8 cellular contexts compared by ENCODE assay signal in genomic region chr12:64696065-64696741, GRCh38.
A peak's percentile ranks its signal among the peaks of the same experiment; 100 is the strongest.
DNase-seq lines count a peak whose midpoint lies in the region; ATAC-seq, FAIRE-seq and TF ChIP-seq lines count a peak whose summit lies in the region.

No MANE protein-coding gene starts in this region.

- H3K27me3 Mint-ChIP-seq in T-helper 1 cell treated with Interleukin-12 subunit alpha and Interleukin-12 subunit beta and Interleukin-4 antibody, amounts not matched to agents 30 μg/mL and 1 μg/mL, for 36 hours (ENCODE audit: low read depth) = no peaks in the 10 kb centered on the region

- peaks cover 4% of the 10 kb centered on the region for H3K79me2 ChIP-seq in endothelial cell of umbilical vein (ENCODE audit: control insufficient read depth, insufficient read depth, low read length)

- no peak for ATAC-seq in GM19324 (IDR thresholded peaks at IDR 0.05; ENCODE audit: low FRiP score, unreplicated experiment)

- peaks cover 7 to 9% of the 10 kb centered on the region in 2 experiments for H3K36me3 ChIP-seq in endothelial cell of umbilical vein (ENCODE audit: control insufficient read depth in 2 of 2, extremely low read depth in 1 of 2, insufficient read depth in 2 of 2, low read length in 2 of 2)

- no TSS peak for BruUV-seq in endothelial cell of umbilical vein (replicated peaks; lab: Mats Ljungman, UMichigan)

- dilution Hi-C loops in endothelial cell of umbilical vein (cut with MboI; ENCODE audit: extremely low pct_ligation_motif_present, low sequenced_read_pairs) = no loop called here

- H3K9me3 Mint-ChIP-seq in T-helper 1 cell treated with Interleukin-12 subunit alpha and Interleukin-12 subunit beta and Interleukin-4 antibody, amounts not matched to agents 30 μg/mL and 1 μg/mL, for 36 hours = no peaks in the 10 kb centered on the region

- H3K36me3 Mint-ChIP-seq in T-helper 1 cell treated with Interleukin-12 subunit alpha and Interleukin-12 subunit beta and Interleukin-4 antibody, amounts not matched to agents 30 μg/mL and 1 μg/mL, for 36 hours (ENCODE audit: low read depth) = peaks cover 45% of the 10 kb centered on the region

- peak; percentile 6 to 16 for TF ChIP-seq CTCF in endothelial cell of umbilical vein (IDR thresholded peaks at IDR 0.05; ENCODE audit: extremely low read depth in 1 of 2, insufficient read depth in 1 of 2, low read depth in 1 of 2, low read length in 2 of 2)

- POLR2A ChIA-PET in endothelial cell of umbilical vein (lab: Charles Lee) = no interaction called here

- FAIRE-seq in endothelial cell of umbilical vein (lab: Jason Lieb, UNC) = peak; percentile 85

- H3K27ac ChIP-seq in endothelial cell of umbilical vein (ENCODE audit: insufficient read depth, low read depth, low read length) = no peak overlapping the region

- H3K4me1 Mint-ChIP-seq in T-helper 1 cell treated with Interleukin-12 subunit alpha and Interleukin-12 subunit beta and Interleukin-4 antibody, amounts not matched to agents 30 μg/mL and 1 μg/mL, for 36 hours (ENCODE audit: low read depth) = peaks cover 46% of the 10 kb centered on the region

- H3K4me3 Mint-ChIP-seq in T-helper 1 cell treated with Interleukin-12 subunit alpha and Interleukin-12 subunit beta and Interleukin-4 antibody, amounts not matched to agents 30 μg/mL and 1 μg/mL, for 36 hours = no peak overlapping the region

- CTCF ChIA-PET in endothelial cell of umbilical vein (lab: Charles Lee) = interaction anchor here (0.6 to 6.4 kb wide), 20 partner anchors 10 to 224 kb away, joined by 3 to 217 read pairs (median 4); partner anchors contain the start of gene RASSF3

- intact Hi-C loops in endothelial cell of umbilical vein (cut with micrococcal nuclease) = loop anchor here (2.0 to 5.0 kb wide), 2 partner anchors 77 to 424 kb away; no protein-coding TSS in a partner anchor

- H4K20me1 ChIP-seq in endothelial cell of umbilical vein (replicated peaks; ENCODE audit: control insufficient read depth, extremely low read depth, insufficient read depth, low read length) = no peaks in the 10 kb centered on the region

- no peak for TF ChIP-seq POLR2A in endothelial cell of umbilical vein (IDR thresholded peaks at IDR 0.05; ENCODE audit: low read depth, low read length)

- no peak overlapping the region for H3K9ac ChIP-seq in endothelial cell of umbilical vein (replicated peaks; ENCODE audit: extremely low read depth, insufficient read depth, low read length)

- no peak overlapping the region for H2AFZ ChIP-seq in endothelial cell of umbilical vein (ENCODE audit: low read depth, low read length)

- no peaks in the 10 kb centered on the region for H3K27me3 ChIP-seq in endothelial cell of umbilical vein (ENCODE audit: control insufficient read depth in 2 of 2, insufficient read depth in 2 of 2, low read length in 2 of 2)

- no peaks in the 10 kb centered on the region for H3K9me1 ChIP-seq in endothelial cell of umbilical vein (replicated peaks; ENCODE audit: control insufficient read depth, extremely low read depth, insufficient read depth, low read length)

- DNase-seq in T-helper 1 cell = no peak
- peak; percentile 20 for DNase-seq in NCI-H345 treated with DMSO at 0.1 percent for 48 hours (lab: John Stamatoyannopoulos, UW; ENCODE audit: unreplicated experiment)
- DNase-seq in endothelial cell of umbilical vein (ENCODE audit: low read depth, low spot score) = peak; percentile 62
- peak; percentile 48 for DNase-seq in pons (ENCODE audit: low spot score)
- DNase-seq in GM19240 (ENCODE audit: insufficient read length, low spot score) = no peak
- DNase-seq in germinal center (ENCODE audit: low spot score) = no peak

- H3K27ac Mint-ChIP-seq in T-helper 1 cell treated with Interleukin-12 subunit alpha and Interleukin-12 subunit beta and Interleukin-4 antibody, amounts not matched to agents 30 μg/mL and 1 μg/mL, for 36 hours = peak overlapping the region; percentile 58

- no peaks in the 10 kb centered on the region for H3K4me1 ChIP-seq in endothelial cell of umbilical vein (ENCODE audit: control insufficient read depth, extremely low read depth, insufficient read depth, low read length)

- no peak overlapping the region for H3K4me2 ChIP-seq in endothelial cell of umbilical vein (ENCODE audit: insufficient read depth, low read length)

- H3K4me3 ChIP-seq in endothelial cell of umbilical vein (replicated peaks in 1 of 3; ENCODE audit: insufficient read depth in 1 of 3, low read depth in 1 of 3, low read length in 3 of 3) = no peak overlapping the region

- H3K9me3 ChIP-seq in endothelial cell of umbilical vein (replicated peaks; ENCODE audit: control insufficient read depth, insufficient read depth, low read length) = no peaks in the 10 kb centered on the region

TF ChIP-seq in endothelial cell of umbilical vein, 7 proteins besides CTCF, POLR2A, EP300 and RAD21:
- TF ChIP-seq POLR2AphosphoS5 (IDR thresholded peaks at IDR 0.05; ENCODE audit: insufficient read depth, low read depth, low read length) (no peak), EZH2 (IDR thresholded peaks at IDR 0.05; ENCODE audit: borderline replicate concordance, low read depth, low read length, severe bottlenecking) (no peak), JUN (IDR thresholded peaks at IDR 0.05; ENCODE audit: borderline replicate concordance, insufficient read depth, insufficient read length, low read depth) (no peak), MAX (IDR thresholded peaks at IDR 0.05; ENCODE audit: insufficient read depth, insufficient read length) (no peak), GATA2 (IDR thresholded peaks at IDR 0.05; ENCODE audit: insufficient read depth, insufficient read length, low read depth, low read length) (no peak), MYC (IDR thresholded peaks at IDR 0.05; ENCODE audit: low read depth, low read length) (no peak), FOS (IDR thresholded peaks at IDR 0.05; ENCODE audit: borderline replicate concordance, insufficient read depth, low read length) (no peak)

Comparison
In these comparisons a context has a peak if more than half of its experiments do, and no peak if none do; other contexts are left out.
1. DNase-seq: peak in NCI-H345 treated with DMSO at 0.1 percent for 48 hours (single experiment), endothelial cell of umbilical vein (single experiment) and pons (single experiment); none in T-helper 1 cell (0 of 5), GM19240 (single experiment) and germinal center (single experiment).